11 cellular contexts compared by ENCODE assay signal in genomic region chr11:57781529-57781943, GRCh38. TPM values are rescaled to one million over a fixed set of nuclear protein-coding genes. Genes with fewer than 3 reads are reported as not detected.
DNase-seq lines count a peak whose midpoint lies in the region; FAIRE-seq and TF ChIP-seq lines count a peak whose summit lies in the region.
"Had no signal": no experiment of that assay in that cellular context is flagged by ENCODE, and none has a peak within 500 bp of the region (broad histone marks: within the 10 kb centered on the region; RNA-seq: fewer than 3 reads in every experiment).

No MANE protein-coding gene starts in this region.

- H3K4me1 ChIP-seq in HUES6 (ENCODE audit: control insufficient read depth, insufficient read depth, low read length) (peaks cover 67% of the 10 kb centered on the region), smooth muscle cell (ENCODE audit: low read depth) (peaks cover 60% of the 10 kb centered on the region)

- 40% methylated on average over 3 of the region's 3 CpGs for WGBS in smooth muscle cell (ENCODE audit: low lambda C conversion rate)

- H3K36me3 ChIP-seq in HUES6 (ENCODE audit: control insufficient read depth, insufficient read depth, low read length) (no peaks in the 10 kb centered on the region), bronchial epithelial cell (ENCODE audit: control insufficient read depth, insufficient read depth, low read length) (peaks cover 3% of the 10 kb centered on the region), smooth muscle cell (ENCODE audit: low read depth) (no peaks in the 10 kb centered on the region)
- H3K36me3 ChIP-seq: adrenal gland had no signal

- H3F3A ChIP-seq in smooth muscle cell (ENCODE audit: low read depth): peaks cover 33% of the 10 kb centered on the region

- H3K4me1 Mint-ChIP-seq in activated CD4-positive, alpha-beta T cell treated with anti-CD3 and anti-CD28 coated beads, Interleukin-2, amount 10 ng/mL, durations not matched to agents 24 days and 14 days: peaks cover 15% of the 10 kb centered on the region

- TF ChIP-seq CTCF in bronchial epithelial cell (IDR thresholded peaks at IDR 0.05; ENCODE audit: insufficient read depth, low read length, severe bottlenecking) (no peak), smooth muscle cell (IDR thresholded peaks at IDR 0.05; ENCODE audit: borderline replicate concordance, insufficient read depth, poor library complexity, severe bottlenecking) (no peak)

- no peak overlapping the region for H2AFZ ChIP-seq in smooth muscle cell (ENCODE audit: low read depth)

- peak overlapping the region; percentile 30 for H3K4me2 ChIP-seq in smooth muscle cell

- H3K27ac Mint-ChIP-seq in activated CD4-positive, alpha-beta T cell treated with anti-CD3 and anti-CD28 coated beads, Interleukin-2, amount 10 ng/mL, durations not matched to agents 24 days and 14 days: no peak overlapping the region

- DNase-seq in bronchial epithelial cell (ENCODE audit: low read depth) (peak; percentile 94), kidney tubule cell (ENCODE audit: low spot score) (peak; percentile 86), smooth muscle cell (lab: John Stamatoyannopoulos, UW; ENCODE audit: unreplicated experiment) (no peak), hepatic stellate cell (ENCODE audit: low spot score) (no peak), SKM-1 treated with dmso at 0.1 percent for 144 hours (lab: John Stamatoyannopoulos, UW; ENCODE audit: unreplicated experiment) (no peak)
- no peak for DNase-seq in activated naive CD4-positive, alpha-beta T cell (lab: John Stamatoyannopoulos, UW)
- no peak for DNase-seq in activated CD4-positive, alpha-beta T cell treated with anti-CD3 and anti-CD28 coated beads, Interleukin-2, amount 10 ng/mL, durations not matched to agents 24 days and 14 days
- DNase-seq: NCI-H446 had no signal

- no peak overlapping the region for H3K4me3 Mint-ChIP-seq in activated CD4-positive, alpha-beta T cell treated with anti-CD3 and anti-CD28 coated beads, Interleukin-2, amount 10 ng/mL, durations not matched to agents 24 days and 14 days

- peaks cover 100% of the 10 kb centered on the region for H4K20me1 ChIP-seq in smooth muscle cell (ENCODE audit: low read depth)

- peaks cover 4% of the 10 kb centered on the region for H3K36me3 Mint-ChIP-seq in activated CD4-positive, alpha-beta T cell treated with anti-CD3 and anti-CD28 coated beads, Interleukin-2, amount 10 ng/mL, durations not matched to agents 24 days and 14 days (ENCODE audit: low read depth)

- no peak for FAIRE-seq in bronchial epithelial cell (lab: Jason Lieb, UNC)

- H3K27ac ChIP-seq in HUES6 (ENCODE audit: low read depth, low read length) (peak overlapping the region; percentile 97), smooth muscle cell (ENCODE audit: low read depth) (peak overlapping the region; percentile 96)

- H3K79me2 ChIP-seq in smooth muscle cell (ENCODE audit: low read depth): peaks cover 95% of the 10 kb centered on the region

- intact Hi-C loops in activated CD4-positive, alpha-beta T cell treated with anti-CD3 and anti-CD28 coated beads, Interleukin-2, amount 10 ng/mL, durations not matched to agents 24 days and 14 days (cut with micrococcal nuclease): no loop called here

- no peaks in the 10 kb centered on the region for H3K27me3 ChIP-seq in HUES6 (ENCODE audit: control insufficient read depth, insufficient read depth, low read length)
- no peaks in the 10 kb centered on the region for H3K27me3 ChIP-seq in bronchial epithelial cell (ENCODE audit: control insufficient read depth, insufficient read depth, low read length)
- H3K27me3 ChIP-seq in smooth muscle cell (ENCODE audit: low read depth): no peaks in the 10 kb centered on the region
- H3K27me3 ChIP-seq: adrenal gland had no signal

- H3K9me3 Mint-ChIP-seq in activated CD4-positive, alpha-beta T cell treated with anti-CD3 and anti-CD28 coated beads, Interleukin-2, amount 10 ng/mL, durations not matched to agents 24 days and 14 days: no peaks in the 10 kb centered on the region

- H3K9me3 ChIP-seq in HUES6 (ENCODE audit: control insufficient read depth, insufficient read depth, low read depth, low read length) (no peaks in the 10 kb centered on the region), smooth muscle cell (replicated peaks; ENCODE audit: low read depth) (no peaks in the 10 kb centered on the region)
- H3K9me3 ChIP-seq: adrenal gland had no signal

- H3K4me3 ChIP-seq in HUES6 (ENCODE audit: low read depth, low read length) (peak overlapping the region; percentile 2), bronchial epithelial cell (ENCODE audit: low read depth, low read length) (no peak overlapping the region), smooth muscle cell (no peak overlapping the region)
- H3K4me3 ChIP-seq: adrenal gland had no signal

- peak overlapping the region; percentile 76 for H3K9ac ChIP-seq in HUES6 (ENCODE audit: low read length)
- H3K9ac ChIP-seq in smooth muscle cell (ENCODE audit: low read depth): no peak overlapping the region

- H3K27me3 Mint-ChIP-seq in activated CD4-positive, alpha-beta T cell treated with anti-CD3 and anti-CD28 coated beads, Interleukin-2, amount 10 ng/mL, durations not matched to agents 24 days and 14 days: no peaks in the 10 kb centered on the region

RNA-seq across cellular contexts. Expression of gene CTNND1, which starts 19.9 kb away (rescaled TPM):
- total RNA-seq in bronchial epithelial cell (131 and 227 TPM in 2 replicates), smooth muscle cell (135 and 156 TPM in 2 replicates)
- polyA plus RNA-seq in smooth muscle cell: 66.0 and 74.8 TPM in 2 replicates
- 4.9 and 6.0 TPM in 2 replicates for total RNA-seq in activated CD4-positive, alpha-beta T cell treated with anti-CD3 and anti-CD28 coated beads, Interleukin-2, amount 10 ng/mL, durations not matched to agents 24 days and 14 days

RNA-seq across cellular contexts. Expression of gene BTBD18, which starts 29.9 kb away (rescaled TPM):
- not detected in 2 replicates for total RNA-seq in bronchial epithelial cell
- not detected in 2 replicates for total RNA-seq in smooth muscle cell
- 0.22 and 0.50 TPM in 2 replicates for polyA plus RNA-seq in smooth muscle cell
- not detected in 2 replicates for total RNA-seq in activated CD4-positive, alpha-beta T cell treated with anti-CD3 and anti-CD28 coated beads, Interleukin-2, amount 10 ng/mL, durations not matched to agents 24 days and 14 days
- total RNA-seq: adrenal gland, lower leg skin had no signal
- polyA plus RNA-seq: adrenal gland had no signal

RNA-seq across cellular contexts. Expression of gene SELENOH, which starts 40.2 kb away (rescaled TPM):
- total RNA-seq in bronchial epithelial cell: 89.4 and 139 TPM in 2 replicates
- total RNA-seq in smooth muscle cell: 120 and 131 TPM in 2 replicates
- polyA plus RNA-seq in smooth muscle cell: 141 and 143 TPM in 2 replicates
- total RNA-seq in activated CD4-positive, alpha-beta T cell treated with anti-CD3 and anti-CD28 coated beads, Interleukin-2, amount 10 ng/mL, durations not matched to agents 24 days and 14 days: 211 and 216 TPM in 2 replicates

Comparison
In these comparisons a context has a peak if more than half of its experiments do, and no peak if none do; other contexts are left out.
1. DNase-seq: peak in bronchial epithelial cell (single experiment) and kidney tubule cell (single experiment); none in smooth muscle cell (single experiment), activated naive CD4-positive, alpha-beta T cell (0 of 4), activated CD4-positive, alpha-beta T cell treated with anti-CD3 and anti-CD28 coated beads, Interleukin-2, amount 10 ng/mL, durations not matched to agents 24 days and 14 days (single experiment), hepatic stellate cell (single experiment) and SKM-1 treated with dmso at 0.1 percent for 144 hours (single experiment).
2. RNA of gene CTNND1, which starts 19.9 kb away (total RNA-seq): 135 to 156 TPM in smooth muscle cell and 131 to 227 TPM in bronchial epithelial cell; 4.9 to 6.0 TPM in activated CD4-positive, alpha-beta T cell treated with anti-CD3 and anti-CD28 coated beads, Interleukin-2, amount 10 ng/mL, durations not matched to agents 24 days and 14 days; every median in the first group is over 10 times any median in the second.